ENCODE assay signal across 21 cellular contexts in genomic region chr21:27704567-27705166, GRCh38.
"Had no signal": no experiment of that assay in that cellular context is flagged by ENCODE, and none has a peak within 500 bp of the region (broad histone marks: within the 10 kb centered on the region; RNA-seq: fewer than 3 reads in every experiment).

No MANE protein-coding gene starts in this region.

- FAIRE-seq: keratinocyte had no signal

- ATAC-seq: activated CD4-positive, CD25-positive, alpha-beta regulatory T cell treated with anti-CD3 and anti-CD28 coated beads, Interleukin-2, amount 50 U/mL, for 24 hours; activated naive CD8-positive, alpha-beta T cell treated with anti-CD3 and anti-CD28 coated beads, Interleukin-2, amount 50 U/mL, for 24 hours; body of pancreas; foreskin keratinocyte; stimulated activated effector memory CD8-positive, alpha-beta T cell treated with anti-CD3 and anti-CD28 coated beads, Interleukin-12 subunit alpha, Interleukin-12 subunit beta, amount 100 ng/mL, for 72 hours had no signal

- H3K4me1 ChIP-seq: body of pancreas, foreskin keratinocyte had no signal

- H3K27ac ChIP-seq: body of pancreas, cardiac muscle cell, epithelial cell of prostate, foreskin keratinocyte, left ventricle myocardium inferior, stomach had no signal

- DNase-seq: activated CD4-positive, alpha-beta memory T cell treated with anti-CD3 and anti-CD28 coated beads, Interleukin-2, amount 10 ng/mL, durations not matched to agents 7 days and 5 days; activated CD4-positive, alpha-beta T cell treated with anti-CD3 and anti-CD28 coated beads, Interleukin-2, amount 10 ng/mL, durations not matched to agents 24 days and 14 days; activated effector memory CD4-positive, alpha-beta T cell treated with anti-CD3 and anti-CD28 coated beads, Interleukin-2, amount 50 U/mL, for 16 hours; activated naive CD4-positive, alpha-beta T cell treated with anti-CD3 and anti-CD28 coated beads, Interleukin-2, amount 50 U/mL, for 16 hours; activated naive CD8-positive, alpha-beta T cell treated with anti-CD3 and anti-CD28 coated beads, Interleukin-2, amount 50 U/mL, for 24 hours; anterior cingulate cortex; body of pancreas; foreskin keratinocyte; left ventricle myocardium inferior; naive B cell; occipital lobe; SK-N-SH; stimulated activated CD4-positive, alpha-beta T cell treated with anti-CD3 and anti-CD28 coated beads, Interleukin-1b, Interleukin-23, amount 100 ng/mL, for 48 hours; stomach; T-helper 2 cell; trophoblast cell had no signal

- H3K9me3 ChIP-seq: body of pancreas, SK-N-SH, stomach had no signal

- H3K36me3 ChIP-seq: cardiac muscle cell, left ventricle myocardium inferior, stomach had no signal

- H3K27me3 ChIP-seq: body of pancreas, cardiac muscle cell, foreskin keratinocyte, stomach had no signal

- H3K4me3 ChIP-seq: body of pancreas, cardiac muscle cell, left ventricle myocardium inferior, stomach had no signal
